In the genomic region with DNA sequence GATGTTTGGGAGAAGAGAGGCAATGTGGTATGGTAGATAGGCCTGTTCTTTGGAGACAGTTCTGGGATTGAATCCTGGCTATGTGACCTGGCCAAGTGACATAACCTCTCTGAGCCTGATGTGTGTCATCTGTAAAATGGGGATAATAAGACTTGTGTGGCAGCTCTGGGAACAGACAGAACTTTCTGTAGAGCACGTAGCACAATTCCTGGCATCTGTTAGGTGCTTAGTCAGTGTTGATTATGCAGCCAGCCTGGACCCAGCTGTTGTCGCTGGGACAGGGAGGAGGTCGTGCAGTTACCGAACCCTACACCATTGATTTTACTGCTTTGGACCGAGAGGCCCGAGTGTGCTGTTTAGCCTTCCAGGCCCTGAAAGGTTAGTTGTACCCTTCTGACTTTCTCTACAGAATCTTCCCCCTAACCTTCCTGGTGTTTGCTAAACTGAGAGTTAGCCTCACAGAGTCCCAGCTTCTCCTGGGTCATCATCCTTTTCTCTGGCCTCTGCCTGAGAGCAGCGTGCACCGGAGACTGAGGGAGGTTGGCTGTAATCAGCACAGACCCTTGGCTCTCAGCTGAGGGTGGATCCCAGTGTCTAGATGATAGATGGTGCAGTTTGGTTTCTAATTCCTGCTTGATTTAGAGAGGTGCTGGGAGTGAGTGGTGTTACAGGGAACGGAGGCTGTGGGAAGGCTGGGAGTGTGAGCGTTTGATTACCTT, we compare ENCODE assay signal across 1 cellular context.
TF ChIP-seq lines count a peak whose summit lies in the region.

No MANE protein-coding gene starts in this region.

TF ChIP-seq in GM23338, 12 proteins besides CTCF, POLR2A, EP300 and RAD21 (continued from another document):
- TF ChIP-seq, protein P1, sequence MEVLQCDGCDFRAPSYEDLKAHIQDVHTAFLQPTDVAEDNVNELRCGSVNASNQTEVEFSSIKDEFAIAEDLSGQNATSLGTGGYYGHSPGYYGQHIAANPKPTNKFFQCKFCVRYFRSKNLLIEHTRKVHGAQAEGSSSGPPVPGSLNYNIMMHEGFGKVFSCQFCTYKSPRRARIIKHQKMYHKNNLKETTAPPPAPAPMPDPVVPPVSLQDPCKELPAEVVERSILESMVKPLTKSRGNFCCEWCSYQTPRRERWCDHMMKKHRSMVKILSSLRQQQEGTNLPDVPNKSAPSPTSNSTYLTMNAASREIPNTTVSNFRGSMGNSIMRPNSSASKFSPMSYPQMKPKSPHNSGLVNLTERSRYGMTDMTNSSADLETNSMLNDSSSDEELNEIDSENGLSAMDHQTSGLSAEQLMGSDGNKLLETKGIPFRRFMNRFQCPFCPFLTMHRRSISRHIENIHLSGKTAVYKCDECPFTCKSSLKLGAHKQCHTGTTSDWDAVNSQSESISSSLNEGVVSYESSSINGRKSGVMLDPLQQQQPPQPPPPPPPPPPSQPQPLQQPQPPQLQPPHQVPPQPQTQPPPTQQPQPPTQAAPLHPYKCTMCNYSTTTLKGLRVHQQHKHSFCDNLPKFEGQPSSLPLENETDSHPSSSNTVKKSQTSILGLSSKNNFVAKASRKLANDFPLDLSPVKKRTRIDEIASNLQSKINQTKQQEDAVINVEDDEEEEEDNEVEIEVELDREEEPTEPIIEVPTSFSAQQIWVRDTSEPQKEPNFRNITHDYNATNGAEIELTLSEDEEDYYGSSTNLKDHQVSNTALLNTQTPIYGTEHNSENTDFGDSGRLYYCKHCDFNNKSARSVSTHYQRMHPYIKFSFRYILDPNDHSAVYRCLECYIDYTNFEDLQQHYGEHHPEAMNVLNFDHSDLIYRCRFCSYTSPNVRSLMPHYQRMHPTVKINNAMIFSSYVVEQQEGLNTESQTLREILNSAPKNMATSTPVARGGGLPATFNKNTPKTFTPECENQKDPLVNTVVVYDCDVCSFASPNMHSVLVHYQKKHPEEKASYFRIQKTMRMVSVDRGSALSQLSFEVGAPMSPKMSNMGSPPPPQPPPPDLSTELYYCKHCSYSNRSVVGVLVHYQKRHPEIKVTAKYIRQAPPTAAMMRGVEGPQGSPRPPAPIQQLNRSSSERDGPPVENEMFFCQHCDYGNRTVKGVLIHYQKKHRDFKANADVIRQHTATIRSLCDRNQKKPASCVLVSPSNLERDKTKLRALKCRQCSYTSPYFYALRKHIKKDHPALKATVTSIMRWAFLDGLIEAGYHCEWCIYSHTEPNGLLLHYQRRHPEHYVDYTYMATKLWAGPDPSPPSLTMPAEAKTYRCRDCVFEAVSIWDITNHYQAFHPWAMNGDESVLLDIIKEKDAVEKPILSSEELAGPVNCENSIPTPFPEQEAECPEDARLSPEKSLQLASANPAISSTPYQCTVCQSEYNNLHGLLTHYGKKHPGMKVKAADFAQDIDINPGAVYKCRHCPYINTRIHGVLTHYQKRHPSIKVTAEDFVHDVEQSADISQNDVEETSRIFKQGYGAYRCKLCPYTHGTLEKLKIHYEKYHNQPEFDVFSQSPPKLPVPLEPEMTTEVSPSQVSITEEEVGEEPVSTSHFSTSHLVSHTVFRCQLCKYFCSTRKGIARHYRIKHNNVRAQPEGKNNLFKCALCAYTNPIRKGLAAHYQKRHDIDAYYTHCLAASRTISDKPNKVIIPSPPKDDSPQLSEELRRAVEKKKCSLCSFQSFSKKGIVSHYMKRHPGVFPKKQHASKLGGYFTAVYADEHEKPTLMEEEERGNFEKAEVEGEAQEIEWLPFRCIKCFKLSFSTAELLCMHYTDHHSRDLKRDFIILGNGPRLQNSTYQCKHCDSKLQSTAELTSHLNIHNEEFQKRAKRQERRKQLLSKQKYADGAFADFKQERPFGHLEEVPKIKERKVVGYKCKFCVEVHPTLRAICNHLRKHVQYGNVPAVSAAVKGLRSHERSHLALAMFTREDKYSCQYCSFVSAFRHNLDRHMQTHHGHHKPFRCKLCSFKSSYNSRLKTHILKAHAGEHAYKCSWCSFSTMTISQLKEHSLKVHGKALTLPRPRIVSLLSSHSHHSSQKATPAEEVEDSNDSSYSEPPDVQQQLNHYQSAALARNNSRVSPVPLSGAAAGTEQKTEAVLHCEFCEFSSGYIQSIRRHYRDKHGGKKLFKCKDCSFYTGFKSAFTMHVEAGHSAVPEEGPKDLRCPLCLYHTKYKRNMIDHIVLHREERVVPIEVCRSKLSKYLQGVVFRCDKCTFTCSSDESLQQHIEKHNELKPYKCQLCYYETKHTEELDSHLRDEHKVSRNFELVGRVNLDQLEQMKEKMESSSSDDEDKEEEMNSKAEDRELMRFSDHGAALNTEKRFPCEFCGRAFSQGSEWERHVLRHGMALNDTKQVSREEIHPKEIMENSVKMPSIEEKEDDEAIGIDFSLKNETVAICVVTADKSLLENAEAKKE (CRISPR knock-in tag; IDR thresholded peaks at IDR 0.05): no peak
- TF ChIP-seq, protein P2, sequence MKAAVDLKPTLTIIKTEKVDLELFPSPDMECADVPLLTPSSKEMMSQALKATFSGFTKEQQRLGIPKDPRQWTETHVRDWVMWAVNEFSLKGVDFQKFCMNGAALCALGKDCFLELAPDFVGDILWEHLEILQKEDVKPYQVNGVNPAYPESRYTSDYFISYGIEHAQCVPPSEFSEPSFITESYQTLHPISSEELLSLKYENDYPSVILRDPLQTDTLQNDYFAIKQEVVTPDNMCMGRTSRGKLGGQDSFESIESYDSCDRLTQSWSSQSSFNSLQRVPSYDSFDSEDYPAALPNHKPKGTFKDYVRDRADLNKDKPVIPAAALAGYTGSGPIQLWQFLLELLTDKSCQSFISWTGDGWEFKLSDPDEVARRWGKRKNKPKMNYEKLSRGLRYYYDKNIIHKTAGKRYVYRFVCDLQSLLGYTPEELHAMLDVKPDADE (IDR thresholded peaks at IDR 0.05): no peak
- no peak for TF ChIP-seq JUNB (IDR thresholded peaks at IDR 0.05; ENCODE audit: unreplicated experiment)
- no peak for TF ChIP-seq STAT1 (IDR thresholded peaks at IDR 0.05; ENCODE audit: unreplicated experiment)
- TF ChIP-seq NANOG (IDR thresholded peaks at IDR 0.05; ENCODE audit: borderline replicate concordance): no peak
- TF ChIP-seq, protein P3, sequence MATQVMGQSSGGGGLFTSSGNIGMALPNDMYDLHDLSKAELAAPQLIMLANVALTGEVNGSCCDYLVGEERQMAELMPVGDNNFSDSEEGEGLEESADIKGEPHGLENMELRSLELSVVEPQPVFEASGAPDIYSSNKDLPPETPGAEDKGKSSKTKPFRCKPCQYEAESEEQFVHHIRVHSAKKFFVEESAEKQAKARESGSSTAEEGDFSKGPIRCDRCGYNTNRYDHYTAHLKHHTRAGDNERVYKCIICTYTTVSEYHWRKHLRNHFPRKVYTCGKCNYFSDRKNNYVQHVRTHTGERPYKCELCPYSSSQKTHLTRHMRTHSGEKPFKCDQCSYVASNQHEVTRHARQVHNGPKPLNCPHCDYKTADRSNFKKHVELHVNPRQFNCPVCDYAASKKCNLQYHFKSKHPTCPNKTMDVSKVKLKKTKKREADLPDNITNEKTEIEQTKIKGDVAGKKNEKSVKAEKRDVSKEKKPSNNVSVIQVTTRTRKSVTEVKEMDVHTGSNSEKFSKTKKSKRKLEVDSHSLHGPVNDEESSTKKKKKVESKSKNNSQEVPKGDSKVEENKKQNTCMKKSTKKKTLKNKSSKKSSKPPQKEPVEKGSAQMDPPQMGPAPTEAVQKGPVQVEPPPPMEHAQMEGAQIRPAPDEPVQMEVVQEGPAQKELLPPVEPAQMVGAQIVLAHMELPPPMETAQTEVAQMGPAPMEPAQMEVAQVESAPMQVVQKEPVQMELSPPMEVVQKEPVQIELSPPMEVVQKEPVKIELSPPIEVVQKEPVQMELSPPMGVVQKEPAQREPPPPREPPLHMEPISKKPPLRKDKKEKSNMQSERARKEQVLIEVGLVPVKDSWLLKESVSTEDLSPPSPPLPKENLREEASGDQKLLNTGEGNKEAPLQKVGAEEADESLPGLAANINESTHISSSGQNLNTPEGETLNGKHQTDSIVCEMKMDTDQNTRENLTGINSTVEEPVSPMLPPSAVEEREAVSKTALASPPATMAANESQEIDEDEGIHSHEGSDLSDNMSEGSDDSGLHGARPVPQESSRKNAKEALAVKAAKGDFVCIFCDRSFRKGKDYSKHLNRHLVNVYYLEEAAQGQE (IDR thresholded peaks at IDR 0.05; ENCODE audit: unreplicated experiment): no peak
- no peak for TF ChIP-seq POLR2AphosphoS5 (IDR thresholded peaks at IDR 0.05; ENCODE audit: low read depth)
